ENCODE assay signal across 2 cellular contexts in the genomic region with DNA sequence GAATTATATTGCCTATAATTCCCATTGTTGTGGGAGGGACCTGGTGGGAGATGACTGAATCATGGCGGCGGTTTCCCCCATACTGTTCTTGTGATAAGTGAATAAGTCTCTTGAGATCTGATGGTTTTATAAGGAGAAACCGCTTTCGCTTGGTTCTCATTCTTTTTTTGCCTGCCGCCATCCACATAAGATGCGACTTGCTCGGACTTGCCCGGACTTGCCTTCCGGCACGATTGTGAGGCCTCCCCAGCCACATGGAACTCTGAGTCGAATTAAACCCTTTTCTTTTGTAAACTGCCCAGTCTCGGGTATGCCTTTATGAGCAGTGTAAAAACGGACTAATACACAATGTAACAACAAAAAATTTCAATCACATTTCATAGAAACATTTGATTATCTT.
TF ChIP-seq lines count a peak whose summit lies in the region.

No MANE protein-coding gene starts in this region.

TF ChIP-seq in HCT116, 20 proteins besides CTCF, POLR2A, EP300 and RAD21 (continued from another document):
- TF ChIP-seq, protein P1, sequence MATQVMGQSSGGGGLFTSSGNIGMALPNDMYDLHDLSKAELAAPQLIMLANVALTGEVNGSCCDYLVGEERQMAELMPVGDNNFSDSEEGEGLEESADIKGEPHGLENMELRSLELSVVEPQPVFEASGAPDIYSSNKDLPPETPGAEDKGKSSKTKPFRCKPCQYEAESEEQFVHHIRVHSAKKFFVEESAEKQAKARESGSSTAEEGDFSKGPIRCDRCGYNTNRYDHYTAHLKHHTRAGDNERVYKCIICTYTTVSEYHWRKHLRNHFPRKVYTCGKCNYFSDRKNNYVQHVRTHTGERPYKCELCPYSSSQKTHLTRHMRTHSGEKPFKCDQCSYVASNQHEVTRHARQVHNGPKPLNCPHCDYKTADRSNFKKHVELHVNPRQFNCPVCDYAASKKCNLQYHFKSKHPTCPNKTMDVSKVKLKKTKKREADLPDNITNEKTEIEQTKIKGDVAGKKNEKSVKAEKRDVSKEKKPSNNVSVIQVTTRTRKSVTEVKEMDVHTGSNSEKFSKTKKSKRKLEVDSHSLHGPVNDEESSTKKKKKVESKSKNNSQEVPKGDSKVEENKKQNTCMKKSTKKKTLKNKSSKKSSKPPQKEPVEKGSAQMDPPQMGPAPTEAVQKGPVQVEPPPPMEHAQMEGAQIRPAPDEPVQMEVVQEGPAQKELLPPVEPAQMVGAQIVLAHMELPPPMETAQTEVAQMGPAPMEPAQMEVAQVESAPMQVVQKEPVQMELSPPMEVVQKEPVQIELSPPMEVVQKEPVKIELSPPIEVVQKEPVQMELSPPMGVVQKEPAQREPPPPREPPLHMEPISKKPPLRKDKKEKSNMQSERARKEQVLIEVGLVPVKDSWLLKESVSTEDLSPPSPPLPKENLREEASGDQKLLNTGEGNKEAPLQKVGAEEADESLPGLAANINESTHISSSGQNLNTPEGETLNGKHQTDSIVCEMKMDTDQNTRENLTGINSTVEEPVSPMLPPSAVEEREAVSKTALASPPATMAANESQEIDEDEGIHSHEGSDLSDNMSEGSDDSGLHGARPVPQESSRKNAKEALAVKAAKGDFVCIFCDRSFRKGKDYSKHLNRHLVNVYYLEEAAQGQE (IDR thresholded peaks at IDR 0.05; ENCODE audit: low read depth): no peak
- TF ChIP-seq POLR2AphosphoS5 (IDR thresholded peaks at IDR 0.05; ENCODE audit: low read depth, low read length) (no peak), CBX3 (IDR thresholded peaks at IDR 0.05; ENCODE audit: low read depth) (no peak), SRF (IDR thresholded peaks at IDR 0.05; ENCODE audit: low read depth) (no peak), EZH2 (IDR thresholded peaks at IDR 0.05) (no peak)

TF ChIP-seq in WTC11, 78 proteins besides CTCF, POLR2A, EP300 and RAD21 (continued from another document):
- no peak for TF ChIP-seq ATF6 (CRISPR knock-in tag; IDR thresholded peaks at IDR 0.05)
- TF ChIP-seq SOX15 (CRISPR knock-in tag; IDR thresholded peaks at IDR 0.05): no peak
- TF ChIP-seq ZNF532 (CRISPR knock-in tag; IDR thresholded peaks at IDR 0.05; ENCODE audit: borderline replicate concordance): no peak
TF ChIP-seq in WTC11: peak in this region for 0.
